Comparison of ENCODE assay signal across 1 cellular context in the genomic region with DNA sequence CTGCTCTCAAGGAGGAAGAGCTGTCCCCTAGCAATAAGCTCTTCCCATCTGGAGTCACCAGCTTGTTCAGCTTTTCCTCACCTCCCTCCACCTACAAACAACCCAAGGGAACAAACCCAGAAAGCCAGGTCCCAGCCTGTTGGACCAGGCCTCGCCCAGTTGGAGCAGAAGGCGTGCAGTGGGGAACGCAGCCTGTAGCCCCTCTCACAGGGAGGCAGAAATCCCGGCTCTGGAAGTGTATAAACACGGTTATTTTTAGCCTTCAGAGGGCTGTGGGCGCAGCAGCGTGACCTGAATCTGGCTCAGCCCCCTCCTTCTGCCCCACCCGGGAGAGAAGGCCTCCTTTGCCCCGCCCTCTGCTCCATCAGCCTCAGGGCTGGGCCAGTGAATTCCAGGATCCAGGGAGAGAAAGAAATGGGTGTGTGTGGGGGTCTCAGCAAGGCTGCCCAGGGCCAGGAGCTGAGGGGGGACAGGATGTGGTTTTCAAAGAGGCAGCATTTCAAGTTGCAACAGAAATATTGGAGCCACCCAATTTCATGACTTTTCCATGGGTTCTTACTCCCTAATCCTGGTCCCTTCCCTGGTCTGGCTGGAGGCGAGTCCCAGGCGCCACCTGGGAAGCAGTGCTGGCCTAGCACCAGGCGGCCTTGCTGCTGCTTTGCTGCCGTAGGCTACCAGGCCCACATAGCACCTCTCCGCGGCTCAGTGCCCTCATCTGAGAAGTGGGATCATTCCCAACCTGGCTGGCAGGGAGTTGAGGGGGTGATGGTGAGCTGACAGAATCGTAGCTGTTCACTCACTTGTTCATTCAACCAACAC.
TF ChIP-seq lines count a peak whose summit lies in the region.

No MANE protein-coding gene starts in this region.

TF ChIP-seq in K562, 482 proteins besides CTCF, POLR2A, EP300 and RAD21 (continued from another document):
- TF ChIP-seq PATZ1 (CRISPR knock-in tag; IDR thresholded peaks at IDR 0.05; ENCODE audit: borderline replicate concordance) = no peak
- no peak for TF ChIP-seq YBX1 (IDR thresholded peaks at IDR 0.05)
- peak; percentile 16; the same call in 1 of the 2 replicates for TF ChIP-seq ZBTB7A (IDR thresholded peaks at IDR 0.05; ENCODE audit: borderline replicate concordance, control insufficient read depth, low read depth, low read length)
- peak; percentile 38 to 73; a peak in 3 of 4 replicates for TF ChIP-seq MAZ (CRISPR knock-in tag; conservative IDR thresholded peaks at IDR 0.05 in 1 of 2, IDR thresholded peaks at IDR 0.05 in 1 of 2)
- TF ChIP-seq USF1 (CRISPR knock-in tag; IDR thresholded peaks at IDR 0.05) = 0 out of 2 replicates have a peak, but pooled peaks have one; percentile 2
- 0 out of 2 replicates have a peak, but pooled peaks have one; percentile 22 for TF ChIP-seq ZNF830 (CRISPR knock-in tag; IDR thresholded peaks at IDR 0.05)
